In genomic region chr17:50834786-50835562, GRCh38 we compare ENCODE assay signal across 10 cellular contexts. TPM values are rescaled to one million over a fixed set of nuclear protein-coding genes. Genes with fewer than 3 reads are reported as not detected.
A peak's percentile ranks its signal among the peaks of the same experiment; 100 is the strongest.
DNase-seq lines count a peak whose midpoint lies in the region; ATAC-seq and TF ChIP-seq lines count a peak whose summit lies in the region.
"Had no signal": no experiment of that assay in that cellular context is flagged by ENCODE, and none has a peak within 500 bp of the region (broad histone marks: within the 10 kb centered on the region; RNA-seq: fewer than 3 reads in every experiment).

No MANE protein-coding gene starts in this region.

- no peak overlapping the region for H3K9ac ChIP-seq in rectal smooth muscle tissue (ENCODE audit: low read length)

- no peak for ATAC-seq in stimulated activated effector memory CD8-positive, alpha-beta T cell treated with anti-CD3 and anti-CD28 coated beads, Interleukin-12 subunit alpha, Interleukin-12 subunit beta, amount 100 ng/mL, for 72 hours
- ATAC-seq in HG03432 (IDR thresholded peaks at IDR 0.05; ENCODE audit: unreplicated experiment) (no peak), GM18909 (IDR thresholded peaks at IDR 0.05; ENCODE audit: poor library complexity, unreplicated experiment) (no peak)

- no peak overlapping the region for H3K4me3 Mint-ChIP-seq in stimulated activated effector memory CD8-positive, alpha-beta T cell treated with anti-CD3 and anti-CD28 coated beads, Interleukin-12 subunit alpha, Interleukin-12 subunit beta, amount 100 ng/mL, for 72 hours
- H3K4me3 Mint-ChIP-seq: T-helper 2 cell treated with Interferon-gamma antibody and Interleukin-4, amounts not matched to agents 5 μg/mL and 100 μg/mL, for 36 hours had no signal

- H3K36me3 Mint-ChIP-seq in stimulated activated effector memory CD8-positive, alpha-beta T cell treated with anti-CD3 and anti-CD28 coated beads, Interleukin-12 subunit alpha, Interleukin-12 subunit beta, amount 100 ng/mL, for 72 hours = no peaks in the 10 kb centered on the region

- H3K36me3 ChIP-seq in ascending aorta (no peaks in the 10 kb centered on the region), left ventricle myocardium inferior (no peaks in the 10 kb centered on the region), rectal smooth muscle tissue (ENCODE audit: control insufficient read depth, insufficient read depth, low read length) (no peaks in the 10 kb centered on the region)

- H3K27ac ChIP-seq in ascending aorta = no peak overlapping the region
- H3K27ac ChIP-seq in left ventricle myocardium inferior (replicated peaks) = no peak overlapping the region
- no peak overlapping the region for H3K27ac ChIP-seq in rectal smooth muscle tissue (ENCODE audit: low read depth, low read length)

- DNase-seq in GM03348 (ENCODE audit: low spot score) (peak; percentile 51), ascending aorta (ENCODE audit: low spot score in 2 of 2) (peak in 1 of 2 donors; percentile 60), left ventricle myocardium inferior (no peak), mucosa of gallbladder (ENCODE audit: low spot score) (no peak)
- DNase-seq in stimulated activated effector memory CD8-positive, alpha-beta T cell treated with anti-CD3 and anti-CD28 coated beads, Interleukin-12 subunit alpha, Interleukin-12 subunit beta, amount 100 ng/mL, for 72 hours (ENCODE audit: low spot score in 2 of 2) = no peak
- DNase-seq: activated T-cell treated with anti-CD3 and anti-CD28 coated beads, Interleukin-2, amount 50 U/mL, for 48 hours had no signal

- TF ChIP-seq CTCF in ascending aorta (IDR thresholded peaks at IDR 0.05) (no peak), left ventricle myocardium inferior (IDR thresholded peaks at IDR 0.05; ENCODE audit: borderline replicate concordance) (no peak)

- H3K9me3 Mint-ChIP-seq in stimulated activated effector memory CD8-positive, alpha-beta T cell treated with anti-CD3 and anti-CD28 coated beads, Interleukin-12 subunit alpha, Interleukin-12 subunit beta, amount 100 ng/mL, for 72 hours = no peaks in the 10 kb centered on the region
- H3K9me3 Mint-ChIP-seq: T-helper 2 cell treated with Interferon-gamma antibody and Interleukin-4, amounts not matched to agents 5 μg/mL and 100 μg/mL, for 36 hours had no signal

- H3K9me3 ChIP-seq in ascending aorta (no peaks in the 10 kb centered on the region), left ventricle myocardium inferior (replicated peaks) (no peaks in the 10 kb centered on the region)

- no peaks in the 10 kb centered on the region for H3K4me1 Mint-ChIP-seq in stimulated activated effector memory CD8-positive, alpha-beta T cell treated with anti-CD3 and anti-CD28 coated beads, Interleukin-12 subunit alpha, Interleukin-12 subunit beta, amount 100 ng/mL, for 72 hours

- H3K4me3 ChIP-seq in ascending aorta = peak overlapping the region; percentile 43 to 64
- H3K4me3 ChIP-seq in left ventricle myocardium inferior = peak overlapping the region; percentile 55
- peak overlapping the region; percentile 32 for H3K4me3 ChIP-seq in rectal smooth muscle tissue (ENCODE audit: low read length)

- H3K4me1 ChIP-seq in ascending aorta = no peaks in the 10 kb centered on the region
- H3K4me1 ChIP-seq in left ventricle myocardium inferior = peaks cover 23% of the 10 kb centered on the region
- H3K4me1 ChIP-seq in rectal smooth muscle tissue (ENCODE audit: control insufficient read depth, insufficient read depth, low read length) = peaks cover 4% of the 10 kb centered on the region

- H3K27ac Mint-ChIP-seq in stimulated activated effector memory CD8-positive, alpha-beta T cell treated with anti-CD3 and anti-CD28 coated beads, Interleukin-12 subunit alpha, Interleukin-12 subunit beta, amount 100 ng/mL, for 72 hours = no peak overlapping the region
- H3K27ac Mint-ChIP-seq: T-helper 2 cell treated with Interferon-gamma antibody and Interleukin-4, amounts not matched to agents 5 μg/mL and 100 μg/mL, for 36 hours had no signal

- intact Hi-C loops in ascending aorta (cut with DNase I) = no loop called here
- intact Hi-C loops in left ventricle myocardium inferior (cut with micrococcal nuclease) = no loop called here

- H3K27me3 ChIP-seq in ascending aorta = no peaks in the 10 kb centered on the region
- peaks cover 24% of the 10 kb centered on the region for H3K27me3 ChIP-seq in left ventricle myocardium inferior (ENCODE audit: low read depth)
- H3K27me3 ChIP-seq in rectal smooth muscle tissue (ENCODE audit: control insufficient read depth, insufficient read depth, low read length) = no peaks in the 10 kb centered on the region

RNA-seq across cellular contexts. Expression of gene WFIKKN2, which starts 0.4 kb away (rescaled TPM):
- total RNA-seq in ascending aorta = not detected
- total RNA-seq in left ventricle myocardium inferior = 0.25 TPM
- total RNA-seq in mucosa of gallbladder = 0.63 TPM

RNA-seq across cellular contexts. Expression of gene TOB1, which starts 31.2 kb away (rescaled TPM):
- 41.7 TPM for total RNA-seq in ascending aorta
- 101 TPM for total RNA-seq in left ventricle myocardium inferior
- total RNA-seq in mucosa of gallbladder = 134 TPM
